In the genomic region with DNA sequence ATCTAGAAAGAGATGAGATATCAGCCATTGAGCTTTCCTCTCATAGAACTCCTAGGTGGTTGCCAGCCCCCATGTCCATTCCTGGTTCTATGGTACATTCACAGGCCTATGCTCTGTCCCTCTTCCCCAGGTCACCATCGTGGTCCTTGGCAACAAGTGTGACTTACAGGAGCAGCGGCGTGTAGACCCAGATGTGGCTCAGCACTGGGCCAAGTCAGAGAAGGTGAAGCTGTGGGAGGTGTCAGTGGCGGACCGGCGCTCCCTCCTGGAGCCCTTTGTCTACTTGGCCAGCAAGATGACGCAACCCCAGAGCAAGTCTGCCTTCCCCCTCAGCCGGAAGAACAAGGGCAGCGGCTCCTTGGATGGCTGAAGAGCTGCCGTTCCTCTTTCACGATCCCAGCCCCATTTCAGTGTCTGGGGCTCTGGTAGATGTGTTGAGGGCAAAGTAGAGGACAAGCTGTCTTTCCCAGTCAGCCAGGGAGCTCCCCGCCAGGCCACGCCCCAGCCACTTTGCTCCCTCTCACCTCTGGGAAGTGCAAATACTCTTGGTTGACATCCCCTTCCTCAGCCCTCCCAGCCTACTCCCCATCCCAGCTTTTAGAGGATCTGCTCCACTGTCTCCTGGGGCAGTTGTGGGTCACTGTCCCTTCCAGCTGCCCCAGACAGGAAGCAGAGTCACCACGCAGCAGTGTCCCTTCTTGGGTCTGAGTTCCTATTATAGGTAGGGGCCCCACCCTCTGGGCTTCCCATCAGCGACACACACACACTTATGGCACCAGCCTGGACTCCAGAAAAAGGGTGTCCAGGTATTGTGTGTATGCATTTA, we compare ENCODE assay signal across 1 cellular context.
A peak's percentile ranks its signal among the peaks of the same experiment; 100 is the strongest.
TF ChIP-seq lines count a peak whose summit lies in the region.

No MANE protein-coding gene starts in this region.

TF ChIP-seq in K562, 482 proteins besides CTCF, POLR2A, EP300 and RAD21 (continued from another document and continues in another):
- TF ChIP-seq, protein P1, sequence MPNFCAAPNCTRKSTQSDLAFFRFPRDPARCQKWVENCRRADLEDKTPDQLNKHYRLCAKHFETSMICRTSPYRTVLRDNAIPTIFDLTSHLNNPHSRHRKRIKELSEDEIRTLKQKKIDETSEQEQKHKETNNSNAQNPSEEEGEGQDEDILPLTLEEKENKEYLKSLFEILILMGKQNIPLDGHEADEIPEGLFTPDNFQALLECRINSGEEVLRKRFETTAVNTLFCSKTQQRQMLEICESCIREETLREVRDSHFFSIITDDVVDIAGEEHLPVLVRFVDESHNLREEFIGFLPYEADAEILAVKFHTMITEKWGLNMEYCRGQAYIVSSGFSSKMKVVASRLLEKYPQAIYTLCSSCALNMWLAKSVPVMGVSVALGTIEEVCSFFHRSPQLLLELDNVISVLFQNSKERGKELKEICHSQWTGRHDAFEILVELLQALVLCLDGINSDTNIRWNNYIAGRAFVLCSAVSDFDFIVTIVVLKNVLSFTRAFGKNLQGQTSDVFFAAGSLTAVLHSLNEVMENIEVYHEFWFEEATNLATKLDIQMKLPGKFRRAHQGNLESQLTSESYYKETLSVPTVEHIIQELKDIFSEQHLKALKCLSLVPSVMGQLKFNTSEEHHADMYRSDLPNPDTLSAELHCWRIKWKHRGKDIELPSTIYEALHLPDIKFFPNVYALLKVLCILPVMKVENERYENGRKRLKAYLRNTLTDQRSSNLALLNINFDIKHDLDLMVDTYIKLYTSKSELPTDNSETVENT (CRISPR knock-in tag; IDR thresholded peaks at IDR 0.05), result no peak
- TF ChIP-seq GABPB1 (CRISPR knock-in tag; IDR thresholded peaks at IDR 0.05), result 0 out of 2 replicates have a peak, but pooled peaks have one; percentile 48
- no peak for TF ChIP-seq FIP1L1 (IDR thresholded peaks at IDR 0.05; ENCODE audit: low read depth, low read length, poor library complexity, severe bottlenecking)
- TF ChIP-seq KLF10 (CRISPR knock-in tag; IDR thresholded peaks at IDR 0.05), result no peak
- TF ChIP-seq ESRRB (CRISPR knock-in tag; IDR thresholded peaks at IDR 0.05; ENCODE audit: borderline replicate concordance), result no peak
- TF ChIP-seq, protein P2, sequence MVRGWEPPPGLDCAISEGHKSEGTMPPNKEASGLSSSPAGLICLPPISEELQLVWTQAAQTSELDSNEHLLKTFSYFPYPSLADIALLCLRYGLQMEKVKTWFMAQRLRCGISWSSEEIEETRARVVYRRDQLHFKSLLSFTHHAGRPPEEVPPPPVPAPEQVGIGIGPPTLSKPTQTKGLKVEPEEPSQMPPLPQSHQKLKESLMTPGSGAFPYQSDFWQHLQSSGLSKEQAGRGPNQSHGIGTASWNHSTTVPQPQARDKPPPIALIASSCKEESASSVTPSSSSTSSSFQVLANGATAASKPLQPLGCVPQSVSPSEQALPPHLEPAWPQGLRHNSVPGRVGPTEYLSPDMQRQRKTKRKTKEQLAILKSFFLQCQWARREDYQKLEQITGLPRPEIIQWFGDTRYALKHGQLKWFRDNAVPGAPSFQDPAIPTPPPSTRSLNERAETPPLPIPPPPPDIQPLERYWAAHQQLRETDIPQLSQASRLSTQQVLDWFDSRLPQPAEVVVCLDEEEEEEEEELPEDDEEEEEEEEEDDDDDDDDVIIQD (CRISPR knock-in tag; IDR thresholded peaks at IDR 0.05), result no peak
- TF ChIP-seq ZNF12 (CRISPR knock-in tag; IDR thresholded peaks at IDR 0.05), result no peak
- TF ChIP-seq KDM4B (IDR thresholded peaks at IDR 0.05; ENCODE audit: borderline replicate concordance in 2 of 2, low read depth in 1 of 2), result no peak
- no peak for TF ChIP-seq TFE3 (CRISPR knock-in tag; IDR thresholded peaks at IDR 0.05)
- TF ChIP-seq TAF7 (tag; IDR thresholded peaks at IDR 0.05), result no peak
- TF ChIP-seq MYNN (IDR thresholded peaks at IDR 0.05), result no peak; the same call in 1 of the 2 replicates
- no peak for TF ChIP-seq MYNN (CRISPR knock-in tag; IDR thresholded peaks at IDR 0.05)
- no peak for TF ChIP-seq TRIM28 (IDR thresholded peaks at IDR 0.05)
- TF ChIP-seq EP400 (IDR thresholded peaks at IDR 0.05), result peak; percentile 85
- peak; percentile 85; the same call in 1 of the 2 replicates for TF ChIP-seq ESRRA (IDR thresholded peaks at IDR 0.05; ENCODE audit: borderline replicate concordance, low read depth)
- TF ChIP-seq, protein P3, sequence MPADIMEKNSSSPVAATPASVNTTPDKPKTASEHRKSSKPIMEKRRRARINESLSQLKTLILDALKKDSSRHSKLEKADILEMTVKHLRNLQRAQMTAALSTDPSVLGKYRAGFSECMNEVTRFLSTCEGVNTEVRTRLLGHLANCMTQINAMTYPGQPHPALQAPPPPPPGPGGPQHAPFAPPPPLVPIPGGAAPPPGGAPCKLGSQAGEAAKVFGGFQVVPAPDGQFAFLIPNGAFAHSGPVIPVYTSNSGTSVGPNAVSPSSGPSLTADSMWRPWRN (IDR thresholded peaks at IDR 0.05; ENCODE audit: low read depth), result no peak
- TF ChIP-seq SMARCA5 (IDR thresholded peaks at IDR 0.05), result no peak
- no peak for TF ChIP-seq ZNF146 (CRISPR knock-in tag; IDR thresholded peaks at IDR 0.05; ENCODE audit: unreplicated experiment)
- TF ChIP-seq, protein P4, sequence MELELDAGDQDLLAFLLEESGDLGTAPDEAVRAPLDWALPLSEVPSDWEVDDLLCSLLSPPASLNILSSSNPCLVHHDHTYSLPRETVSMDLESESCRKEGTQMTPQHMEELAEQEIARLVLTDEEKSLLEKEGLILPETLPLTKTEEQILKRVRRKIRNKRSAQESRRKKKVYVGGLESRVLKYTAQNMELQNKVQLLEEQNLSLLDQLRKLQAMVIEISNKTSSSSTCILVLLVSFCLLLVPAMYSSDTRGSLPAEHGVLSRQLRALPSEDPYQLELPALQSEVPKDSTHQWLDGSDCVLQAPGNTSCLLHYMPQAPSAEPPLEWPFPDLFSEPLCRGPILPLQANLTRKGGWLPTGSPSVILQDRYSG (tag; conservative IDR thresholded peaks at IDR 0.05; ENCODE audit: low read depth), result no peak
- TF ChIP-seq ZNF707 (CRISPR knock-in tag; conservative IDR thresholded peaks at IDR 0.05), result no peak
- no peak for TF ChIP-seq RBM25 (IDR thresholded peaks at IDR 0.05; ENCODE audit: low read depth, low read length, severe bottlenecking)
- TF ChIP-seq MCM2 (IDR thresholded peaks at IDR 0.05; ENCODE audit: low read depth), result no peak
- no peak for TF ChIP-seq MAFK (IDR thresholded peaks at IDR 0.05; ENCODE audit: low read length)
- TF ChIP-seq, protein P5, sequence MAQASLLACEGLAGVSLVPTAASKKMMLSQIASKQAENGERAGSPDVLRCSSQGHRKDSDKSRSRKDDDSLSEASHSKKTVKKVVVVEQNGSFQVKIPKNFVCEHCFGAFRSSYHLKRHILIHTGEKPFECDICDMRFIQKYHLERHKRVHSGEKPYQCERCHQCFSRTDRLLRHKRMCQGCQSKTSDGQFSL (CRISPR knock-in tag; IDR thresholded peaks at IDR 0.05), result no peak
- TF ChIP-seq, protein P5 (tag; IDR thresholded peaks at IDR 0.05), result peak in 1 of 2 experiments; percentile 60; a peak in 1 of 4 replicates
- no peak; the same call in 1 of the 2 replicates for TF ChIP-seq SMARCE1 (IDR thresholded peaks at IDR 0.05)
- TF ChIP-seq, protein P6, sequence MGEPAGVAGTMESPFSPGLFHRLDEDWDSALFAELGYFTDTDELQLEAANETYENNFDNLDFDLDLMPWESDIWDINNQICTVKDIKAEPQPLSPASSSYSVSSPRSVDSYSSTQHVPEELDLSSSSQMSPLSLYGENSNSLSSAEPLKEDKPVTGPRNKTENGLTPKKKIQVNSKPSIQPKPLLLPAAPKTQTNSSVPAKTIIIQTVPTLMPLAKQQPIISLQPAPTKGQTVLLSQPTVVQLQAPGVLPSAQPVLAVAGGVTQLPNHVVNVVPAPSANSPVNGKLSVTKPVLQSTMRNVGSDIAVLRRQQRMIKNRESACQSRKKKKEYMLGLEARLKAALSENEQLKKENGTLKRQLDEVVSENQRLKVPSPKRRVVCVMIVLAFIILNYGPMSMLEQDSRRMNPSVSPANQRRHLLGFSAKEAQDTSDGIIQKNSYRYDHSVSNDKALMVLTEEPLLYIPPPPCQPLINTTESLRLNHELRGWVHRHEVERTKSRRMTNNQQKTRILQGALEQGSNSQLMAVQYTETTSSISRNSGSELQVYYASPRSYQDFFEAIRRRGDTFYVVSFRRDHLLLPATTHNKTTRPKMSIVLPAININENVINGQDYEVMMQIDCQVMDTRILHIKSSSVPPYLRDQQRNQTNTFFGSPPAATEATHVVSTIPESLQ (CRISPR knock-in tag; IDR thresholded peaks at IDR 0.05), result no peak
- TF ChIP-seq, protein P7, sequence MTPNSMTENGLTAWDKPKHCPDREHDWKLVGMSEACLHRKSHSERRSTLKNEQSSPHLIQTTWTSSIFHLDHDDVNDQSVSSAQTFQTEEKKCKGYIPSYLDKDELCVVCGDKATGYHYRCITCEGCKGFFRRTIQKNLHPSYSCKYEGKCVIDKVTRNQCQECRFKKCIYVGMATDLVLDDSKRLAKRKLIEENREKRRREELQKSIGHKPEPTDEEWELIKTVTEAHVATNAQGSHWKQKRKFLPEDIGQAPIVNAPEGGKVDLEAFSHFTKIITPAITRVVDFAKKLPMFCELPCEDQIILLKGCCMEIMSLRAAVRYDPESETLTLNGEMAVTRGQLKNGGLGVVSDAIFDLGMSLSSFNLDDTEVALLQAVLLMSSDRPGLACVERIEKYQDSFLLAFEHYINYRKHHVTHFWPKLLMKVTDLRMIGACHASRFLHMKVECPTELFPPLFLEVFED (CRISPR knock-in tag; conservative IDR thresholded peaks at IDR 0.05), result no peak
- TF ChIP-seq POLR2AphosphoS2 (IDR thresholded peaks at IDR 0.05; ENCODE audit: low read length), result no peak
- no peak for TF ChIP-seq CHCHD3 (CRISPR knock-in tag; IDR thresholded peaks at IDR 0.05)
- no peak for TF ChIP-seq NR4A1 (CRISPR knock-in tag; IDR thresholded peaks at IDR 0.05)
- no peak for TF ChIP-seq NR4A1 (tag; IDR thresholded peaks at IDR 0.05)
- TF ChIP-seq CSDE1 (IDR thresholded peaks at IDR 0.05), result no peak
- no peak for TF ChIP-seq HNRNPUL1 (IDR thresholded peaks at IDR 0.05; ENCODE audit: low read length)
- no peak for TF ChIP-seq SAP30 (IDR thresholded peaks at IDR 0.05; ENCODE audit: borderline replicate concordance, insufficient read depth, low read depth, low read length, poor library complexity, severe bottlenecking)
- TF ChIP-seq ZBTB43 (CRISPR knock-in tag; IDR thresholded peaks at IDR 0.05), result no peak
- no peak for TF ChIP-seq ATF1 (CRISPR knock-in tag; IDR thresholded peaks at IDR 0.05)
- TF ChIP-seq ATF1 (tag; IDR thresholded peaks at IDR 0.05), result 0 out of 2 replicates have a peak, but pooled peaks have one; percentile 35
- peak; percentile 99 for TF ChIP-seq CEBPG (CRISPR knock-in tag; IDR thresholded peaks at IDR 0.05)
- TF ChIP-seq CEBPG (tag; conservative IDR thresholded peaks at IDR 0.05 in 1 of 2, IDR thresholded peaks at IDR 0.05 in 1 of 2), result peak; percentile 97 to 99
- TF ChIP-seq TBP (optimal IDR thresholded peaks at IDR 0.05; ENCODE audit: low read depth, low read length), result no peak
- no peak for TF ChIP-seq ZNF224 (CRISPR knock-in tag; IDR thresholded peaks at IDR 0.05)
- TF ChIP-seq ELK3 (CRISPR knock-in tag; IDR thresholded peaks at IDR 0.05), result no peak
- no peak for TF ChIP-seq MXD1 (CRISPR knock-in tag; IDR thresholded peaks at IDR 0.05; ENCODE audit: borderline replicate concordance, poor library complexity, severe bottlenecking)
- TF ChIP-seq HMG20A (CRISPR knock-in tag; conservative IDR thresholded peaks at IDR 0.05), result no peak
- TF ChIP-seq ZNF395 (CRISPR knock-in tag; IDR thresholded peaks at IDR 0.05), result 0 out of 2 replicates have a peak, but pooled peaks have one; percentile 63
- TF ChIP-seq EZH2 (IDR thresholded peaks at IDR 0.05; ENCODE audit: borderline replicate concordance, low read depth, low read length), result no peak
- peak; percentile 70; the same call in 1 of the 2 replicates for TF ChIP-seq KLF6 (CRISPR knock-in tag; IDR thresholded peaks at IDR 0.05; ENCODE audit: borderline replicate concordance)
